In the genomic region with DNA sequence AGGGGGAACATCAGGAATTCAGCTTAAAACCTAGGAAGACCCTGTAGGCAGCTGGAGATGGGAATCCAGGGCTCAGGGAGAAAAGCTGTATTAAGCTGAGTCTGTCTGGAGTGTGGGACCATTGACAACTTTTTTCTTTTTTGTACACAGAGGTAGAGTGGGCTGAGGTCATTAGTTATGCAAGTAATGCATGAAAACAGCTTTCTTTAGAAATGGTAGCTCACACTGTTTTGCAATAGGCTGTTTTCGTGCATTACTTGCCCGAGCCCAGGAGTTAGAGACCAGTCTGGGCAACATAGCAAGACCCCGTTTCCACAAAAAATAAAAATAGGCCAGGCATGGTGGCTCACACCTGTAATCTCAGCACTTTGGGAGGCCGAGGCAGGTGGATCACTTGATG, we compare ENCODE assay signal across 25 cellular contexts.
"Had no signal": no experiment of that assay in that cellular context is flagged by ENCODE, and none has a peak within 500 bp of the region (broad histone marks: within the 10 kb centered on the region; RNA-seq: fewer than 3 reads in every experiment).

No MANE protein-coding gene starts in this region.

- H3K27me3 ChIP-seq: foreskin keratinocyte, hepatocyte, left lung, stomach, suprapubic skin, upper lobe of left lung had no signal

- H3K9me3 Mint-ChIP-seq: activated naive CD8-positive, alpha-beta T cell treated with anti-CD3 and anti-CD28 coated beads for 36 hours; activated T-cell treated with anti-CD3 and anti-CD28 coated beads, Interleukin-2, amount 50 U/mL, for 24 hours; activated T-helper 2 cell treated with anti-CD3 and anti-CD28 coated beads, Interferon-gamma antibody, Interleukin-2, Interleukin-4, amounts not matched to agents 10 μg/mL and 5 μg/mL and 100 μg/mL, durations not matched to agents 14 hours and 24 hours and 36 hours; dendritic cell treated with granulocyte-macrophage colony-stimulating factor and Interleukin-4, amounts not matched to agents 40 ng/mL and 50 ng/mL, for 4 days; immature natural killer cell; naive thymus-derived CD8-positive, alpha-beta T cell; WTC11 had no signal

- H3K4me3 ChIP-seq: hepatocyte, left lung, lung, stomach, suprapubic skin, upper lobe of left lung had no signal

- H3K27me3 Mint-ChIP-seq: activated naive CD8-positive, alpha-beta T cell treated with anti-CD3 and anti-CD28 coated beads for 36 hours; activated T-cell treated with anti-CD3 and anti-CD28 coated beads, Interleukin-2, amount 50 U/mL, for 24 hours; dendritic cell treated with granulocyte-macrophage colony-stimulating factor and Interleukin-4, amounts not matched to agents 40 ng/mL and 50 ng/mL, for 4 days; naive thymus-derived CD8-positive, alpha-beta T cell had no signal

- H3K9me3 ChIP-seq: left lung, stomach, suprapubic skin, upper lobe of left lung had no signal

- H3K27ac Mint-ChIP-seq: activated naive CD8-positive, alpha-beta T cell treated with anti-CD3 and anti-CD28 coated beads for 36 hours; activated T-cell treated with anti-CD3 and anti-CD28 coated beads, Interleukin-2, amount 50 U/mL, for 24 hours; activated T-helper 2 cell treated with anti-CD3 and anti-CD28 coated beads, Interferon-gamma antibody, Interleukin-2, Interleukin-4, amounts not matched to agents 10 μg/mL and 5 μg/mL and 100 μg/mL, durations not matched to agents 14 hours and 24 hours and 36 hours; dendritic cell treated with granulocyte-macrophage colony-stimulating factor and Interleukin-4, amounts not matched to agents 40 ng/mL and 50 ng/mL, for 4 days; immature natural killer cell; WTC11 had no signal

- H3K27ac ChIP-seq: foreskin keratinocyte, hepatocyte, left lung, parathyroid adenoma, stomach, suprapubic skin, upper lobe of left lung had no signal

- DNase-seq: activated CD8-positive, alpha-beta memory T cell treated with anti-CD3 and anti-CD28 coated beads for 24 hours; activated CD8-positive, alpha-beta memory T cell treated with anti-CD3 and anti-CD28 coated beads, Interleukin-2, amount 50 U/mL, for 4 hours; activated naive CD4-positive, alpha-beta T cell treated with Interleukin-2 at 50 U/mL for 16 hours; activated naive CD8-positive, alpha-beta T cell treated with anti-CD3 and anti-CD28 coated beads for 36 hours; activated T-cell treated with anti-CD3 and anti-CD28 coated beads, Interleukin-2, amount 50 U/mL, for 24 hours; amniotic stem cell; caudate nucleus; effector CD4-positive, alpha-beta T cell; foreskin keratinocyte; immature natural killer cell; kidney glomerular epithelial cell; left lung; naive thymus-derived CD8-positive, alpha-beta T cell; right cardiac atrium; stimulated activated CD4-positive, alpha-beta T cell treated with anti-CD3 and anti-CD28 coated beads, Interleukin-1b, Interleukin-23, amount 100 ng/mL, for 48 hours; stomach; T-helper 1 cell; upper lobe of left lung had no signal

- H3K36me3 Mint-ChIP-seq: WTC11 had no signal

- H3K4me3 Mint-ChIP-seq: activated naive CD8-positive, alpha-beta T cell treated with anti-CD3 and anti-CD28 coated beads for 36 hours; activated T-cell treated with anti-CD3 and anti-CD28 coated beads, Interleukin-2, amount 50 U/mL, for 24 hours; dendritic cell treated with granulocyte-macrophage colony-stimulating factor and Interleukin-4, amounts not matched to agents 40 ng/mL and 50 ng/mL, for 4 days; immature natural killer cell; naive thymus-derived CD8-positive, alpha-beta T cell; WTC11 had no signal

- ATAC-seq: foreskin keratinocyte; left lung; naive thymus-derived CD8-positive, alpha-beta T cell; right cardiac atrium; WTC11 had no signal

- H3K4me1 Mint-ChIP-seq: activated naive CD8-positive, alpha-beta T cell treated with anti-CD3 and anti-CD28 coated beads for 36 hours; immature natural killer cell had no signal

- H3K36me3 ChIP-seq: suprapubic skin had no signal
